ENCODE assay signal across 19 cellular contexts in genomic region chr3:40968666-40969065, GRCh38.
A peak's percentile ranks its signal among the peaks of the same experiment; 100 is the strongest.
DNase-seq lines count a peak whose midpoint lies in the region; ATAC-seq and TF ChIP-seq lines count a peak whose summit lies in the region.
"Had no signal": no experiment of that assay in that cellular context is flagged by ENCODE, and none has a peak within 500 bp of the region (broad histone marks: within the 10 kb centered on the region; RNA-seq: fewer than 3 reads in every experiment).

No MANE protein-coding gene starts in this region.

- H3K27me3 ChIP-seq in breast epithelium: no peaks in the 10 kb centered on the region
- no peaks in the 10 kb centered on the region for H3K27me3 ChIP-seq in Caco-2 (replicated peaks; ENCODE audit: control insufficient read depth, insufficient read depth, low read length)
- H3K27me3 ChIP-seq: SJCRH30 had no signal

- TF ChIP-seq CTCF in MCF 10A (IDR thresholded peaks at IDR 0.05; ENCODE audit: unreplicated experiment) (no peak), breast epithelium (IDR thresholded peaks at IDR 0.05) (no peak), astrocyte of the spinal cord (IDR thresholded peaks at IDR 0.05; ENCODE audit: low read depth, low read length) (no peak), Caco-2 (IDR thresholded peaks at IDR 0.05; ENCODE audit: insufficient read depth in 1 of 2, low read depth in 1 of 2, low read length in 1 of 2, severe bottlenecking in 1 of 2, unreplicated experiment in 1 of 2) (no peak)

- no peaks in the 10 kb centered on the region for H3K9me3 ChIP-seq in breast epithelium
- H3K9me3 ChIP-seq in Caco-2: no peaks in the 10 kb centered on the region; the same call in 1 of the 2 replicates
- H3K9me3 ChIP-seq: SJCRH30 had no signal

- H3K27ac Mint-ChIP-seq in MCF 10A (ENCODE audit: low read depth, unreplicated experiment) (peak overlapping the region; percentile 73), Caco-2 (ENCODE audit: unreplicated experiment) (no peak overlapping the region)
- peak overlapping the region; percentile 55 to 84 for H3K27ac Mint-ChIP-seq in stimulated activated naive CD8-positive, alpha-beta T cell treated with anti-CD3 and anti-CD28 coated beads, Interleukin-15, amount 100 ng/mL, for 72 hours
- H3K27ac Mint-ChIP-seq: GM23338 had no signal

- CTCF ChIA-PET in MCF 10A (lab: Yijun Ruan, JAX) (no interaction called here), Caco-2 (lab: Charles Lee) (no interaction called here)

- no peak overlapping the region for H3K27ac ChIP-seq in breast epithelium
- H3K27ac ChIP-seq: PC-9, SJCRH30 had no signal

- H3K4me1 ChIP-seq in breast epithelium (peaks cover 15 to 21% of the 10 kb centered on the region in 2 donors), Caco-2 (peaks cover 16% of the 10 kb centered on the region)
- H3K4me1 ChIP-seq: SJCRH30 had no signal

- intact Hi-C loops in MCF 10A (cut with micrococcal nuclease): no loop called here
- intact Hi-C loops in breast epithelium (cut with DNase I; ENCODE audit: low total_unique reads): no loop called here
- intact Hi-C loops in Caco-2 (cut with micrococcal nuclease; ENCODE audit: unreplicated experiment): no loop called here

- in situ Hi-C loops in astrocyte of the spinal cord (cut with HindIII; ENCODE audit: low sequenced_read_pairs): no loop called here

- TF ChIP-seq POLR2A in breast epithelium (IDR thresholded peaks at IDR 0.05): no peak

- H3K4me1 Mint-ChIP-seq in MCF 10A (ENCODE audit: insufficient read depth, unreplicated experiment) (peaks cover 20% of the 10 kb centered on the region), Caco-2 (ENCODE audit: low read depth, unreplicated experiment) (peaks cover 17% of the 10 kb centered on the region)
- peaks cover 51% of the 10 kb centered on the region for H3K4me1 Mint-ChIP-seq in stimulated activated naive CD8-positive, alpha-beta T cell treated with anti-CD3 and anti-CD28 coated beads, Interleukin-15, amount 100 ng/mL, for 72 hours

- BruUV-seq in MCF 10A (replicated peaks; lab: Mats Ljungman, UMichigan) (no TSS peak), Caco-2 (replicated peaks; lab: Mats Ljungman, UMichigan) (no TSS peak)

- H3K36me3 ChIP-seq in breast epithelium (no peaks in the 10 kb centered on the region), Caco-2 (ENCODE audit: control insufficient read depth, insufficient read depth, low read length) (no peaks in the 10 kb centered on the region)
- H3K36me3 ChIP-seq: SJCRH30 had no signal

- H3K36me3 Mint-ChIP-seq in MCF 10A (ENCODE audit: insufficient read depth, unreplicated experiment) (no peaks in the 10 kb centered on the region), Caco-2 (ENCODE audit: insufficient read depth, unreplicated experiment) (no peaks in the 10 kb centered on the region)

- no peak overlapping the region for H3K4me3 ChIP-seq in breast epithelium
- no peak overlapping the region for H3K4me3 ChIP-seq in astrocyte of the spinal cord (ENCODE audit: low read depth, low read length)
- no peak overlapping the region for H3K4me3 ChIP-seq in Caco-2 (ENCODE audit: low read depth, low read length)
- H3K4me3 ChIP-seq: GM23338, PC-9, SJCRH30 had no signal

- no peak for ATAC-seq in stimulated activated naive CD8-positive, alpha-beta T cell treated with anti-CD3 and anti-CD28 coated beads, Interleukin-15, amount 100 ng/mL, for 72 hours
- ATAC-seq: GM23338, HCT116 had no signal

- DNase-seq in MCF 10A (ENCODE audit: unreplicated experiment) (no peak), breast epithelium (ENCODE audit: low spot score in 2 of 2) (no peak), NAMALWA (ENCODE audit: low spot score) (peak; percentile 33), astrocyte of the spinal cord (ENCODE audit: low read depth, low spot score) (peak; percentile 18), Caco-2 (no peak), DMS53 treated with DMSO at 0.1 percent for 48 hours (lab: John Stamatoyannopoulos, UW; ENCODE audit: unreplicated experiment) (no peak)
- DNase-seq in stimulated activated naive CD8-positive, alpha-beta T cell treated with anti-CD3 and anti-CD28 coated beads, Interleukin-15, amount 100 ng/mL, for 72 hours: no peak
- DNase-seq: COR-L47, DMS153, IMR-90, Kasumi-1, NCI-H1417 treated with DMSO at 0.1 percent for 48 hours, NCI-H2029, NCI-H2171 treated with DMSO at 0.1 percent for 48 hours, NCI-H446 treated with DMSO at 0.1 percent for 48 hours, PC-9 had no signal

- H3K4me3 Mint-ChIP-seq in MCF 10A (ENCODE audit: unreplicated experiment) (no peak overlapping the region), Caco-2 (ENCODE audit: unreplicated experiment) (no peak overlapping the region)
- peak overlapping the region in 1 of 2 donors; percentile 51 for H3K4me3 Mint-ChIP-seq in stimulated activated naive CD8-positive, alpha-beta T cell treated with anti-CD3 and anti-CD28 coated beads, Interleukin-15, amount 100 ng/mL, for 72 hours
- H3K4me3 Mint-ChIP-seq: GM23338 had no signal

- no peaks in the 10 kb centered on the region for H3K9me3 Mint-ChIP-seq in MCF 10A (ENCODE audit: unreplicated experiment)
- peaks cover 7 to 16% of the 10 kb centered on the region in 2 donors for H3K9me3 Mint-ChIP-seq in stimulated activated naive CD8-positive, alpha-beta T cell treated with anti-CD3 and anti-CD28 coated beads, Interleukin-15, amount 100 ng/mL, for 72 hours
- H3K9me3 Mint-ChIP-seq in Caco-2 (ENCODE audit: unreplicated experiment): peaks cover 10% of the 10 kb centered on the region

- H3K27me3 Mint-ChIP-seq in MCF 10A (ENCODE audit: insufficient read depth, unreplicated experiment) (no peaks in the 10 kb centered on the region), Caco-2 (ENCODE audit: insufficient read depth, unreplicated experiment) (no peaks in the 10 kb centered on the region)
- peaks cover 46% of the 10 kb centered on the region for H3K27me3 Mint-ChIP-seq in stimulated activated naive CD8-positive, alpha-beta T cell treated with anti-CD3 and anti-CD28 coated beads, Interleukin-15, amount 100 ng/mL, for 72 hours

- POLR2A ChIA-PET in MCF 10A (lab: Yijun Ruan, JAX) (no interaction called here), Caco-2 (lab: Charles Lee) (no interaction called here)

Comparison
In these comparisons a context has a peak if more than half of its experiments do, and no peak if none do; other contexts are left out.
1. DNase-seq: peak in NAMALWA (single experiment) and astrocyte of the spinal cord (single experiment); none in MCF 10A (single experiment), breast epithelium (0 of 2), stimulated activated naive CD8-positive, alpha-beta T cell treated with anti-CD3 and anti-CD28 coated beads, Interleukin-15, amount 100 ng/mL, for 72 hours (0 of 2), Caco-2 (0 of 2) and DMS53 treated with DMSO at 0.1 percent for 48 hours (single experiment).